In the genomic region with DNA sequence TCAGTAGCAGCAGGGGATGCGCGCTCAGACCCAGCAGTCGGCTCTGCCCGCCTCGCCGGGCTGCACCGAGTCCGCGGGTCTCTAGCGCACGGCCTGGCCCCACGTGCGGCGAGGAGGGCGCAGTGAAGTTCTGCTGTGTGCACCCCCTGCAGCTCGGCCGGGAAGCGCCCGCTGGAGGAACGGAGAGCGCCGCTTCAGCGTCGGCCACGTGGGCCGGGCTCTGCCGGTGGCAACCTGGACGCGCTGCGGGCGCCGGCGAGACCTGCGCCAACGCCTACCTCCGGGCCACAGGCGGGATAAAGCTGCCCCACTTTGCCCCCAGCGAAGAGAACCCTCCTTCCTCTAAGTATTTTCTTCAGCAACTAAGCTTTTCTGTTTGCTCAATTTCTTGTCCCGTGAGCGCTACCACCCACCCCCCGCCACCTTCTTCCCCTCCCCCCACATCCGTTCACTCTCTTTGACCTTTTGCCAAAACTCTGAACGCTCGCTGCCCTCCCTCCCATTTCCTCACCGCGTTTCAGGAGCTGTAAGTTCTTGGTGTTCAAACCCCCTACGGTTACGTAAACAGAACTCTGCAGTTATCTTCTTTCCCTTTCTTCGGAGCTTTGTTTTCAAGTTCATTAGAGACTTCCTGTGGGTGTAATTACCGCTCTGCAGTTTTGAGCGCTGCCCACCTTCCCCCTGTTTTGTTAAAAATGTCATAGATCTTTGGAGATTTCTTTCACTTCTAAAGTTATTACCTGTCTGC, we compare ENCODE assay signal across 8 cellular contexts. TPM values are rescaled to one million over a fixed set of nuclear protein-coding genes. Genes with fewer than 3 reads are reported as not detected.
DNase-seq lines count a peak whose midpoint lies in the region; ATAC-seq lines count a peak whose summit lies in the region.

No MANE protein-coding gene starts in this region.

- peak overlapping the region; percentile 88 for H2AFZ ChIP-seq in neuronal stem cell (ENCODE audit: low read length)

- H3K9me3 ChIP-seq in neuronal stem cell (replicated peaks in 1 of 2; ENCODE audit: control insufficient read depth in 2 of 2, insufficient read depth in 1 of 2, low read depth in 1 of 2, low read length in 2 of 2) = peaks cover 0 to 7% of the 10 kb centered on the region in 2 donors
- no peaks in the 10 kb centered on the region for H3K9me3 ChIP-seq in subcutaneous abdominal adipose tissue (ENCODE audit: control insufficient read depth in 5 of 5, low read length in 5 of 5)

- H2BK15ac ChIP-seq in neuronal stem cell (ENCODE audit: low read length) = peak overlapping the region; percentile 1

- H3K4me3 ChIP-seq in neuronal stem cell (ENCODE audit: low read length in 2 of 2) (peak overlapping the region; percentile 22 to 72), subcutaneous abdominal adipose tissue (ENCODE audit: low read depth in 1 of 5, low read length in 5 of 5) (peak overlapping the region; percentile 50 to 71 (median 65))

- peak overlapping the region; percentile 76 for H3K23ac ChIP-seq in neuronal stem cell (ENCODE audit: low read depth, low read length, poor library complexity)

- peak overlapping the region; percentile 58 for H4K91ac ChIP-seq in neuronal stem cell (ENCODE audit: low read depth, low read length, poor library complexity)

- H3K36me3 ChIP-seq in neuronal stem cell (replicated peaks in 1 of 2; ENCODE audit: control insufficient read depth in 2 of 2, insufficient read depth in 2 of 2, low read length in 2 of 2) (no peaks in the 10 kb centered on the region), subcutaneous abdominal adipose tissue (ENCODE audit: control insufficient read depth in 5 of 5, insufficient read depth in 5 of 5, low read length in 5 of 5) (no peaks in the 10 kb centered on the region)

- H3K14ac ChIP-seq in neuronal stem cell (ENCODE audit: low read length) = no peak overlapping the region

- H3K4me2 ChIP-seq in neuronal stem cell (ENCODE audit: insufficient read depth, low read length, poor library complexity, severe bottlenecking) = peak overlapping the region; percentile 85

- H3K27me3 ChIP-seq in neuronal stem cell (ENCODE audit: control insufficient read depth in 3 of 3, insufficient read depth in 3 of 3, low read depth in 1 of 3, low read length in 3 of 3) = peaks cover 0 to 50% (median 10%) of the 10 kb centered on the region in 3 experiments
- peaks cover 0 to 3% (median 0%) of the 10 kb centered on the region in 5 donors for H3K27me3 ChIP-seq in subcutaneous abdominal adipose tissue (ENCODE audit: control insufficient read depth in 5 of 5, insufficient read depth in 4 of 5, low read length in 5 of 5)

- peak; percentile 65 for ATAC-seq in GM21737 (IDR thresholded peaks at IDR 0.05; ENCODE audit: unreplicated experiment)

- H3K9ac ChIP-seq in neuronal stem cell (ENCODE audit: low read depth, low read length, poor library complexity) (peak overlapping the region; percentile 82), subcutaneous abdominal adipose tissue (ENCODE audit: low read length in 5 of 5) (peak overlapping the region in 3 of 5 donors; percentile 48 to 58 (median 51))

- no peak overlapping the region for H3K4ac ChIP-seq in neuronal stem cell (ENCODE audit: low read length)

- H4K8ac ChIP-seq in neuronal stem cell (ENCODE audit: low read depth, low read length) = no peak overlapping the region

- DNase-seq in COLO668 (lab: John Stamatoyannopoulos, UW; ENCODE audit: unreplicated experiment) (peak; percentile 60), NCI-H69 (lab: John Stamatoyannopoulos, UW) (peak; percentile 79), activated T-cell treated with anti-CD3 and anti-CD28 coated beads for 4 hours (peak; percentile 45), fibroblast of peridontal ligament (ENCODE audit: extremely low read depth) (peak; percentile 7), neuronal stem cell (ENCODE audit: low spot score) (no peak), NCI-H1048 (lab: John Stamatoyannopoulos, UW) (no peak)

- H2BK5ac ChIP-seq in neuronal stem cell (ENCODE audit: low read length) = no peak overlapping the region

- H3K79me1 ChIP-seq in neuronal stem cell (ENCODE audit: low read depth, low read length) = no peaks in the 10 kb centered on the region

- H3K27ac ChIP-seq in neuronal stem cell (replicated peaks; ENCODE audit: low read length) = no peak overlapping the region
- H3K27ac ChIP-seq in subcutaneous abdominal adipose tissue (ENCODE audit: low read depth, low read length) = no peak overlapping the region

- H3K18ac ChIP-seq in neuronal stem cell (ENCODE audit: low read length) = peak overlapping the region; percentile 92

- no CpG with 5 or more reads among the region's 51 CpGs for WGBS in neuronal stem cell (ENCODE audit: extremely low coverage in 2 of 2, insufficient read length in 2 of 2, insufficient replicate concordance in 1 of 2), 2 donors

- H3K4me1 ChIP-seq in neuronal stem cell (ENCODE audit: control insufficient read depth in 2 of 2, insufficient read depth in 1 of 2, low read depth in 1 of 2, low read length in 2 of 2) = peaks cover 4 to 21% of the 10 kb centered on the region in 2 donors
- peaks cover 0 to 13% (median 12%) of the 10 kb centered on the region in 5 donors for H3K4me1 ChIP-seq in subcutaneous abdominal adipose tissue (ENCODE audit: control insufficient read depth in 5 of 5, insufficient read depth in 5 of 5, low read length in 5 of 5)

- peak overlapping the region; percentile 64 for H2BK12ac ChIP-seq in neuronal stem cell (ENCODE audit: low read length)

- no peak overlapping the region for H2BK120ac ChIP-seq in neuronal stem cell (ENCODE audit: low read depth, low read length)

- H2AK5ac ChIP-seq in neuronal stem cell (ENCODE audit: low read depth, low read length) = no peak overlapping the region

RNA-seq across cellular contexts. Expression of gene EDAR, which starts 42.6 kb away (rescaled TPM):
- not detected for polyA plus RNA-seq in neuronal stem cell (2013, experiment 1 of 2)
- polyA plus RNA-seq in neuronal stem cell (2013, experiment 2 of 2) = not detected

Comparison
In these comparisons a context has a peak if more than half of its experiments do, and no peak if none do; other contexts are left out.
1. DNase-seq: peak in COLO668 (single experiment), NCI-H69 (single experiment), activated T-cell treated with anti-CD3 and anti-CD28 coated beads for 4 hours (single experiment) and fibroblast of peridontal ligament (single experiment); none in neuronal stem cell (single experiment) and NCI-H1048 (single experiment).